7 cellular contexts compared by ENCODE assay signal in the genomic region with DNA sequence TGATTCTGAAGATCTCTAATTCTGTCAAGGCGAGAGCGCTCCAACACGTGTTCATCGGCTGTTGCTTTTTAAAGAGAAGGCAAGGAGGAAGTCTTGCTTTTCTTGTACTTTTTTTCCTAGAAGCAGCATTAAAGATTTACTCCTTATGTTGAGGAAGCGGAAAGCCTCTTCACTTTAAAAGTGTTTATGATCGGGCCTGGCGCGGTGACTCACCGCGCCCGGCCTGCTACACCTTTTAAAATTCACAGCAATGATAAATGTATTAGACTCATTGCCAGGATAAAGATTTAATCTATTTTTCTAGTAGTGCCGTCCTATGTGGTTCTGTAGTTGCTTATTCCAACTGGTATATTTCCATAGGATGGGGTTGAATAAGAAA. TPM values are rescaled to one million over a fixed set of nuclear protein-coding genes. Genes with fewer than 3 reads are reported as not detected.
DNase-seq lines count a peak whose midpoint lies in the region; ATAC-seq, FAIRE-seq and TF ChIP-seq lines count a peak whose summit lies in the region.

No MANE protein-coding gene starts in this region.

- WGBS in endodermal cell (ENCODE audit: insufficient coverage in 1 of 2, insufficient read length in 1 of 2), 2 experiments: 0 to 4% methylated on average over 3 to 12 of the region's 12 CpGs
- WGBS in pancreas, 2 donors: 1% methylated on average over 12 of the region's 12 CpGs

- no peak for TF ChIP-seq CTCF in endodermal cell (conservative IDR thresholded peaks at IDR 0.05)
- TF ChIP-seq CTCF in pancreas (IDR thresholded peaks at IDR 0.05): no peak

- no peak for FAIRE-seq in pancreas (lab: Jason Lieb, UNC)

- ATAC-seq in pancreas: peak; percentile 5 to 20 (median 12)

- peaks cover 26% of the 10 kb centered on the region for H3K4me1 Mint-ChIP-seq in endodermal cell

- intact Hi-C loops in pancreas (cut with DNase I): no loop called here

- H3K4me3 Mint-ChIP-seq in endodermal cell: peak overlapping the region; percentile 100

- H3K9me3 Mint-ChIP-seq in endodermal cell: no peaks in the 10 kb centered on the region

- peak overlapping the region; percentile 96 for H3K27ac Mint-ChIP-seq in endodermal cell

- H3K4me1 ChIP-seq in endodermal cell (ENCODE audit: control insufficient read depth, insufficient read depth, low read length) (peaks cover 6% of the 10 kb centered on the region), pancreas (peaks cover 0 to 15% (median 11%) of the 10 kb centered on the region in 3 donors)

- H3K27me3 ChIP-seq in endodermal cell (ENCODE audit: control insufficient read depth, insufficient read depth, low read length, poor library complexity, severe bottlenecking) (no peaks in the 10 kb centered on the region), pancreas (no peaks in the 10 kb centered on the region)

- H3K27ac ChIP-seq in endodermal cell (ENCODE audit: low read depth, low read length): peak overlapping the region; percentile 26
- peak overlapping the region; percentile 85 to 98 (median 96) for H3K27ac ChIP-seq in pancreas

- DNase-seq in HCEC 1CT: peak; percentile 50
- DNase-seq in SW480 (ENCODE audit: low spot score): peak; percentile 61
- DNase-seq in endodermal cell: no peak
- peak in 2 of 6 donors; percentile 24 to 36 for DNase-seq in pancreas
- no peak for DNase-seq in SHP77 treated with DMSO at 0.1 percent for 48 hours (lab: John Stamatoyannopoulos, UW)
- no peak for DNase-seq in Ammon's horn (ENCODE audit: low spot score)
- no peak for DNase-seq in cerebellum (ENCODE audit: low spot score)

- no peaks in the 10 kb centered on the region for H3K27me3 Mint-ChIP-seq in endodermal cell (ENCODE audit: insufficient read depth)

- H3K9me3 ChIP-seq in endodermal cell (ENCODE audit: control insufficient read depth, low read length): no peaks in the 10 kb centered on the region
- H3K9me3 ChIP-seq in pancreas: no peaks in the 10 kb centered on the region

- H3K36me3 ChIP-seq in endodermal cell (ENCODE audit: control insufficient read depth, insufficient read depth, low read length) (peaks cover 23% of the 10 kb centered on the region), pancreas (no peaks in the 10 kb centered on the region)

- peak overlapping the region; percentile 87 for H3K9ac ChIP-seq in endodermal cell (ENCODE audit: extremely low read depth, low read length, poor library complexity, severe bottlenecking)

- H3K36me3 Mint-ChIP-seq in endodermal cell (ENCODE audit: low read depth): peaks cover 26% of the 10 kb centered on the region

- peak overlapping the region; percentile 96 for H3K4me3 ChIP-seq in endodermal cell (ENCODE audit: low read length)
- H3K4me3 ChIP-seq in pancreas: peak overlapping the region; percentile 23 to 96 (median 51)

RNA-seq across cellular contexts. Expression of gene ARF4, which starts 0.8 kb away (rescaled TPM):
- total RNA-seq in endodermal cell: 100 to 1,000 TPM; 176 to 188 TPM
- polyA plus RNA-seq in endodermal cell (2013, experiment 1 of 2): 184 TPM
- polyA plus RNA-seq in endodermal cell (2013, experiment 2 of 2): 182 TPM
- 10 to 100 TPM; 49.3 to 98.1 (median 67.5) TPM for total RNA-seq in pancreas
- polyA plus RNA-seq in pancreas: 10 to 100 TPM; 46.1 to 99.9 TPM
- total RNA-seq in cerebellum: 81.6 TPM

RNA-seq across cellular contexts. Expression of gene PDE12, which starts 41.9 kb away (rescaled TPM):
- total RNA-seq in endodermal cell: 10 to 100 TPM; 10.5 to 12.5 TPM
- polyA plus RNA-seq in endodermal cell (2013, experiment 1 of 2): 11.1 TPM
- 11.3 TPM for polyA plus RNA-seq in endodermal cell (2013, experiment 2 of 2)
- total RNA-seq in pancreas: 10 to 100 TPM in 1 of 6 donors, 1 to 10 TPM in 5; 5.5 to 10.3 (median 8.2) TPM
- 1 to 10 TPM; 1.9 to 3.9 TPM for polyA plus RNA-seq in pancreas
- total RNA-seq in cerebellum: 16.0 TPM

RNA-seq across cellular contexts. Expression of gene DNAH12, which starts 53.8 kb away (rescaled TPM):
- total RNA-seq in endodermal cell (1 to 10 TPM in 1 of 2 donors, under 1 TPM in 1; 0.77 to 2.2 TPM), pancreas (1 to 10 TPM in 1 of 6 donors, under 1 TPM in 5; 0.38 to 1.2 (median 0.80) TPM), cerebellum (1.7 TPM)
- not detected for polyA plus RNA-seq in endodermal cell (2013, experiment 1 of 2)
- polyA plus RNA-seq in endodermal cell (2013, experiment 2 of 2): 0.12 TPM
- 1 to 10 TPM; 1.7 to 6.1 TPM for polyA plus RNA-seq in pancreas

Comparison
In these comparisons a context has a peak if more than half of its experiments do, and no peak if none do; other contexts are left out.
1. DNase-seq: peak in HCEC 1CT (single experiment) and SW480 (single experiment); none in endodermal cell (single experiment), SHP77 treated with DMSO at 0.1 percent for 48 hours (single experiment), Ammon's horn (single experiment) and cerebellum (single experiment).